Comparison of ENCODE assay signal across 1 cellular context in genomic region chr4:180650273-180650672, GRCh38.
TF ChIP-seq lines count a peak whose summit lies in the region.

No MANE protein-coding gene starts in this region.

TF ChIP-seq in GM23338, 12 proteins besides CTCF, POLR2A, EP300 and RAD21 (continued from another document):
- no peak for TF ChIP-seq ETS1 (IDR thresholded peaks at IDR 0.05)
- TF ChIP-seq EZH2 (IDR thresholded peaks at IDR 0.05; ENCODE audit: low read depth, unreplicated experiment): no peak
- TF ChIP-seq POLR2AphosphoS5 (IDR thresholded peaks at IDR 0.05; ENCODE audit: low read depth): no peak
